14 cellular contexts compared by ENCODE assay signal in genomic region chr9:130263601-130264413, GRCh38. TPM values are rescaled to one million over a fixed set of nuclear protein-coding genes. Genes with fewer than 3 reads are reported as not detected.
A peak's percentile ranks its signal among the peaks of the same experiment; 100 is the strongest.
DNase-seq lines count a peak whose midpoint lies in the region; ATAC-seq, FAIRE-seq and TF ChIP-seq lines count a peak whose summit lies in the region.
"Had no signal": no experiment of that assay in that cellular context is flagged by ENCODE, and none has a peak within 500 bp of the region (broad histone marks: within the 10 kb centered on the region; RNA-seq: fewer than 3 reads in every experiment).

No MANE protein-coding gene starts in this region.

- no peak overlapping the region for H3K9ac ChIP-seq in endothelial cell of umbilical vein (replicated peaks; ENCODE audit: extremely low read depth, insufficient read depth, low read length)

- no peak overlapping the region for H3K4me2 ChIP-seq in endothelial cell of umbilical vein (ENCODE audit: insufficient read depth, low read length)

- no peaks in the 10 kb centered on the region for H3K9me1 ChIP-seq in endothelial cell of umbilical vein (replicated peaks; ENCODE audit: control insufficient read depth, extremely low read depth, insufficient read depth, low read length)

- no peaks in the 10 kb centered on the region for H3K9me3 ChIP-seq in endothelial cell of umbilical vein (replicated peaks; ENCODE audit: control insufficient read depth, insufficient read depth, low read length)
- H3K9me3 ChIP-seq: thyroid gland had no signal

- no peaks in the 10 kb centered on the region for H4K20me1 ChIP-seq in endothelial cell of umbilical vein (replicated peaks; ENCODE audit: control insufficient read depth, extremely low read depth, insufficient read depth, low read length)

- BruUV-seq in endothelial cell of umbilical vein (replicated peaks; lab: Mats Ljungman, UMichigan), result no TSS peak

- TF ChIP-seq CTCF in endothelial cell of umbilical vein (IDR thresholded peaks at IDR 0.05; ENCODE audit: extremely low read depth in 1 of 2, insufficient read depth in 1 of 2, low read depth in 1 of 2, low read length in 2 of 2), result no peak
- TF ChIP-seq CTCF in GM13977 (IDR thresholded peaks at IDR 0.05; ENCODE audit: extremely low read depth, insufficient read depth, missing control alignments), result no peak

- H3K4me1 ChIP-seq in endothelial cell of umbilical vein (ENCODE audit: control insufficient read depth, extremely low read depth, insufficient read depth, low read length), result peaks cover 4% of the 10 kb centered on the region

- in situ Hi-C loops in GM13977 (cut with MboI; ENCODE audit: low pct_unique_long_range_greater_than_20kb, low sequenced_read_pairs, unreplicated experiment), result no loop called here

- FAIRE-seq in endothelial cell of umbilical vein (lab: Jason Lieb, UNC), result peak; percentile 77
- no peak for FAIRE-seq in GM12891 (lab: Jason Lieb, UNC)
- FAIRE-seq: GM18507 had no signal

- peaks cover 55% of the 10 kb centered on the region in 2 experiments for H3K27me3 ChIP-seq in endothelial cell of umbilical vein (ENCODE audit: control insufficient read depth in 2 of 2, insufficient read depth in 2 of 2, low read length in 2 of 2)
- H3K27me3 ChIP-seq: thyroid gland had no signal

- H3K36me3 ChIP-seq in endothelial cell of umbilical vein (ENCODE audit: control insufficient read depth in 2 of 2, extremely low read depth in 1 of 2, insufficient read depth in 2 of 2, low read length in 2 of 2), result no peaks in the 10 kb centered on the region
- H3K36me3 ChIP-seq: thyroid gland had no signal

- no peaks in the 10 kb centered on the region for H3K79me2 ChIP-seq in endothelial cell of umbilical vein (ENCODE audit: control insufficient read depth, insufficient read depth, low read length)

- intact Hi-C loops in endothelial cell of umbilical vein (cut with micrococcal nuclease), result loop anchor here (2.0 kb wide), 1 partner anchor 79 kb away; no protein-coding TSS in a partner anchor

- DNase-seq in EL (peak; percentile 9), MV-4-11 (lab: John Stamatoyannopoulos, UW) (peak; percentile 17), endothelial cell of umbilical vein (ENCODE audit: low read depth, low spot score) (no peak), myocyte (ENCODE audit: low read depth) (peak; percentile 62), activated gamma-delta T cell (lab: John Stamatoyannopoulos, UW) (no peak), GM12891 (ENCODE audit: insufficient read length, low spot score) (no peak), GM13977 (ENCODE audit: low spot score) (no peak)
- DNase-seq: activated CD4-positive, CD25-positive, alpha-beta regulatory T cell treated with anti-CD3 and anti-CD28 coated beads, Interleukin-2, amount 50 U/mL, for 72 hours; effector memory CD8-positive, alpha-beta T cell; stimulated activated CD4-positive, alpha-beta T cell treated with anti-CD3 and anti-CD28 coated beads, Interleukin-4, amount 100 ng/mL, for 4 hours; thyroid gland had no signal

- no peak overlapping the region for H3K27ac ChIP-seq in endothelial cell of umbilical vein (ENCODE audit: insufficient read depth, low read depth, low read length)
- H3K27ac ChIP-seq: thyroid gland had no signal

- no peak for TF ChIP-seq POLR2A in endothelial cell of umbilical vein (IDR thresholded peaks at IDR 0.05; ENCODE audit: low read depth, low read length)
- TF ChIP-seq POLR2A in GM12891 (IDR thresholded peaks at IDR 0.05; ENCODE audit: low read depth, low read length), result no peak

- no peak overlapping the region for H2AFZ ChIP-seq in endothelial cell of umbilical vein (ENCODE audit: low read depth, low read length)

- no peak overlapping the region for H3K4me3 ChIP-seq in endothelial cell of umbilical vein (replicated peaks in 1 of 3; ENCODE audit: insufficient read depth in 1 of 3, low read depth in 1 of 3, low read length in 3 of 3)
- H3K4me3 ChIP-seq: thyroid gland had no signal

- POLR2A ChIA-PET in endothelial cell of umbilical vein (lab: Charles Lee), result interaction anchor here (0.7 kb wide), 1 partner anchor 27 kb away, joined by 3 read pairs; no protein-coding TSS in a partner anchor

- ATAC-seq in HG02588 (IDR thresholded peaks at IDR 0.05; ENCODE audit: unreplicated experiment), result no peak
- ATAC-seq: effector memory CD8-positive, alpha-beta T cell had no signal

- CTCF ChIA-PET in endothelial cell of umbilical vein (lab: Charles Lee), result interaction anchor here (0.7 to 1.9 kb wide), 4 partner anchors 47 to 79 kb away, joined by 3 to 8 read pairs (median 3); no protein-coding TSS in a partner anchor

- dilution Hi-C loops in endothelial cell of umbilical vein (cut with MboI; ENCODE audit: extremely low pct_ligation_motif_present, low sequenced_read_pairs), result no loop called here

TF ChIP-seq in endothelial cell of umbilical vein, 7 proteins besides CTCF, POLR2A, EP300 and RAD21:
- TF ChIP-seq GATA2 (IDR thresholded peaks at IDR 0.05; ENCODE audit: insufficient read depth, insufficient read length, low read depth, low read length) (no peak), EZH2 (IDR thresholded peaks at IDR 0.05; ENCODE audit: borderline replicate concordance, low read depth, low read length, severe bottlenecking) (no peak), FOS (IDR thresholded peaks at IDR 0.05; ENCODE audit: borderline replicate concordance, insufficient read depth, low read length) (peak; percentile 22)

TF ChIP-seq in GM12891, 5 proteins besides CTCF, POLR2A, EP300 and RAD21:
- TF ChIP-seq SPI1 (IDR thresholded peaks at IDR 0.05; ENCODE audit: low read depth, low read length) (no peak), POU2F2 (IDR thresholded peaks at IDR 0.05; ENCODE audit: low read depth, low read length) (no peak), TAF1 (IDR thresholded peaks at IDR 0.05; ENCODE audit: low read depth, low read length) (no peak), PAX5 (IDR thresholded peaks at IDR 0.05; ENCODE audit: insufficient read depth, low read length, severe bottlenecking) (no peak), POLR2AphosphoS5 (IDR thresholded peaks at IDR 0.05; ENCODE audit: low read depth, low read length) (no peak)

RNA-seq across cellular contexts. Expression of gene HMCN2, which starts 1.8 kb away (rescaled TPM):
- total RNA-seq in endothelial cell of umbilical vein (0.18 and 0.24 TPM in 2 replicates), myocyte (0.13 and 0.21 TPM in 2 replicates)
- 0.02 and 0.04 TPM in 2 replicates for polyA plus RNA-seq in endothelial cell of umbilical vein
- 0.01 TPM in 1 of 2 replicates, not detected in the other for polyA plus RNA-seq in endothelial cell of umbilical vein (2011; cell fraction: cytosol; rRNA removed)
- polyA plus RNA-seq in endothelial cell of umbilical vein (2011; cell fraction: nucleus; rRNA removed), result 0.05 and 0.06 TPM in 2 replicates
- not detected in 2 replicates for polyA plus RNA-seq in endothelial cell of umbilical vein (2012)
- 0.05 TPM in 1 of 2 replicates, not detected in the other for polyA minus RNA-seq in endothelial cell of umbilical vein
- polyA minus RNA-seq in endothelial cell of umbilical vein (2011; cell fraction: cytosol; rRNA and poly(A)+ RNA removed), result 0.41 TPM
- 0.19 TPM in 2 replicates for polyA minus RNA-seq in endothelial cell of umbilical vein (2011; cell fraction: nucleus; rRNA and poly(A)+ RNA removed)
- 0.84 TPM for polyA plus RNA-seq in myocyte (2012)
- not detected for polyA plus RNA-seq in GM12891 (2012; ENCODE audit: low read depth, missing spikeins)
- total RNA-seq: neural crest cell had no signal

Comparison
In these comparisons a context has a peak if more than half of its experiments do, and no peak if none do; other contexts are left out.
1. DNase-seq: peak in EL (single experiment), MV-4-11 (single experiment) and myocyte (single experiment); none in endothelial cell of umbilical vein (single experiment), activated gamma-delta T cell (single experiment), GM12891 (single experiment) and GM13977 (single experiment).